Comparison of ENCODE assay signal across 1 cellular context in genomic region chr21:36156339-36156814, GRCh38.
TF ChIP-seq lines count a peak whose summit lies in the region.

No MANE protein-coding gene starts in this region.

TF ChIP-seq in H1, 55 proteins besides CTCF, POLR2A, EP300 and RAD21:
- TF ChIP-seq TAF1 (IDR thresholded peaks at IDR 0.05; ENCODE audit: low read depth, low read length): 0 out of 2 replicates have a peak, but pooled peaks have one; percentile 9
- TF ChIP-seq CREB1 (IDR thresholded peaks at IDR 0.05): 0 out of 2 replicates have a peak, but pooled peaks have one; percentile 9
- no peak for TF ChIP-seq E2F6 (IDR thresholded peaks at IDR 0.05)
